ENCODE assay signal across 1 cellular context in the genomic region with DNA sequence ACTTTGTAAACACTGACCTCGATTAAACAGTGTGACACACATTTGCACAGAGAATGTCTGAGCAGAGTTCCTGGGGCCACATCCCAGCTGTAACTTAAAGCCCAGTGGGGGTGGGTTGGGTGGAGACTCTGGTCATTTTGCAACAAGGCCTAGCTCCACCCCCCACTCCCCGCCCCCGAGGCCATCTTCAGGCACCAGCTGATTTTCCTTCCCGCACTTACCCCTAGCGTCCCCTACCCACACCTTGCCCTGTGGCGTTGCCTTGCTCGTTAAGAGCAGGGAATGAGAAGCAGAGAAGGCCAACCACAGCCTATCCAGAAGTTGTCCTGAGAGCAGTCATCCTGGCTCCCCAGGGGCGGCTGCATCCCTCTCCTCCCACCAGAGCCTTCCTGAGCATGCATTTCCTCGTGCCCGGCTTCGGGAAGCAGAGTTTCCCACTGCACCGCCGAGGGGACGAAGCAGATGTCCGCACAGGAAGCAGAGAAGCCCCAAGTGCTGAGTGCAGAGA.
TF ChIP-seq lines count a peak whose summit lies in the region.

No MANE protein-coding gene starts in this region.

TF ChIP-seq in H1, 55 proteins besides CTCF, POLR2A, EP300 and RAD21 (continued from another document):
- TF ChIP-seq CHD2 (IDR thresholded peaks at IDR 0.05; ENCODE audit: low read length), result no peak
